Comparison of ENCODE assay signal across 13 cellular contexts in the genomic region with DNA sequence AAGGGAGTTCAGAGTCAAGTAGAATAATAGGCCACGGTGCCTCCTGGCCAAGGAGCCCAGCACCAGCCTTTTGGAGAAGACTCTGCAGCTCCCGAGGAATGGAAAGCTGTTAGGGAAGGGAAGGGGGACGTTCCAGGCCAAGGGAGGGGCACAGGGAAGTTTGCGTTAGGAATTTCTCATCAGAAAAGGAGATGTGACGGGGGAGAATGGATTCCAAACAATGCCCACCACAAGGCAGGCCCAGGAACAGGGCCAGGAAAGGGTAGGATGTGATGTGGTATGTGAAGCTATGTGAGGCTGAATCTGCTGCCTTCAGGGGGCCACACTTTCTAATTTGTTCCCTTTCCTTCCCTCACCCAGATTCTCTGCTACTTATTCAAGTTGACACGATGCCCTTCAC.
"Had no signal": no experiment of that assay in that cellular context is flagged by ENCODE, and none has a peak within 500 bp of the region (broad histone marks: within the 10 kb centered on the region; RNA-seq: fewer than 3 reads in every experiment).

No MANE protein-coding gene starts in this region.

- H3K4me3 Mint-ChIP-seq: nephron progenitor cell had no signal

- H3K4me2 ChIP-seq: hepatocyte had no signal

- H3K27ac ChIP-seq: epithelial cell of prostate, hepatocyte, transverse colon had no signal

- DNase-seq: activated CD4-positive, alpha-beta T cell treated with anti-CD3 and anti-CD28 coated beads, Interleukin-2, amount 50 U/mL, for 4 hours; activated CD8-positive, alpha-beta memory T cell treated with anti-CD3 and anti-CD28 coated beads, Interleukin-2, amount 50 U/mL, for 4 hours; activated naive CD4-positive, alpha-beta T cell treated with Interleukin-2 at 50 U/mL for 16 hours; central memory CD4-positive, alpha-beta T cell; cortex of kidney; effector CD8-positive, alpha-beta T cell; kidney glomerular epithelial cell; nephron progenitor cell; SIG-M5; stimulated activated CD4-positive, alpha-beta T cell treated with anti-CD3 and anti-CD28 coated beads, Interleukin-4, amount 100 ng/mL, for 4 hours; transverse colon had no signal

- H3K79me2 ChIP-seq: hepatocyte had no signal

- H3K9me3 ChIP-seq: transverse colon had no signal

- H3K27me3 ChIP-seq: hepatocyte, transverse colon had no signal

- H3K9me3 Mint-ChIP-seq: nephron progenitor cell had no signal

- H3K4me3 ChIP-seq: hepatocyte, transverse colon had no signal

- H3K27ac Mint-ChIP-seq: nephron progenitor cell had no signal

- H2AFZ ChIP-seq: hepatocyte had no signal
